In the genomic region with DNA sequence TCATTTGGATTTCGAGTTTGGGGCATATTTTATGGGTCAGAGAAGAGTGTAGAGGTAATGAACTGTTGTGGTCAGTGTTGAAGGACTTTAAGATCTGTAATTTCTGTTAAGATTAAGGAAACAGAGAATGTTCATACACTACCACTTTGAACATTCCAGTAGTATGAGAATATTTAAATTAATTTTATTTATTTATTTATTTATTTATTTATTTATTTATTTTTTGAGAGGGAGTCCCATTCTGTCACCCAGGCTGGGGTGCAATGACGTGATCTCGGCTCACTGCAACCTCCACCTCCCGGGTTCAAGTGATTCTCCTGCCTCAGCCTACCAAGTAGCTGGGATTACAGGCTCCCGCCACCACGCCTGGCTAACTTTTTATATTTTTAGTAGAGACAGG, we compare ENCODE assay signal across 1 cellular context.
TF ChIP-seq lines count a peak whose summit lies in the region.

No MANE protein-coding gene starts in this region.

TF ChIP-seq in HEK293, 187 proteins besides CTCF, POLR2A, EP300 and RAD21 (continued from another document):
- TF ChIP-seq ZBTB11 (tag by site-specific recombination; conservative IDR thresholded peaks at IDR 0.05; ENCODE audit: low read depth), result peak; percentile 60; the same call in 1 of the 2 replicates
- peak; percentile 53 for TF ChIP-seq ZNF555 (tag by site-specific recombination; conservative IDR thresholded peaks at IDR 0.05)
- TF ChIP-seq ZNF560 (tag by site-specific recombination; IDR thresholded peaks at IDR 0.05; ENCODE audit: borderline replicate concordance), result peak; percentile 23; the same call in 1 of the 2 replicates
- peak; percentile 65 for TF ChIP-seq ZBTB8A (tag by site-specific recombination; IDR thresholded peaks at IDR 0.05)
- peak; percentile 72 for TF ChIP-seq ZNF518A (tag by site-specific recombination; conservative IDR thresholded peaks at IDR 0.05; ENCODE audit: low read depth)
- peak; percentile 9; the same call in 1 of the 2 replicates for TF ChIP-seq ZNF140 (tag by site-specific recombination; IDR thresholded peaks at IDR 0.05)
- TF ChIP-seq ZNF623 (tag by site-specific recombination; IDR thresholded peaks at IDR 0.05), result peak; percentile 52
